In the genomic region with DNA sequence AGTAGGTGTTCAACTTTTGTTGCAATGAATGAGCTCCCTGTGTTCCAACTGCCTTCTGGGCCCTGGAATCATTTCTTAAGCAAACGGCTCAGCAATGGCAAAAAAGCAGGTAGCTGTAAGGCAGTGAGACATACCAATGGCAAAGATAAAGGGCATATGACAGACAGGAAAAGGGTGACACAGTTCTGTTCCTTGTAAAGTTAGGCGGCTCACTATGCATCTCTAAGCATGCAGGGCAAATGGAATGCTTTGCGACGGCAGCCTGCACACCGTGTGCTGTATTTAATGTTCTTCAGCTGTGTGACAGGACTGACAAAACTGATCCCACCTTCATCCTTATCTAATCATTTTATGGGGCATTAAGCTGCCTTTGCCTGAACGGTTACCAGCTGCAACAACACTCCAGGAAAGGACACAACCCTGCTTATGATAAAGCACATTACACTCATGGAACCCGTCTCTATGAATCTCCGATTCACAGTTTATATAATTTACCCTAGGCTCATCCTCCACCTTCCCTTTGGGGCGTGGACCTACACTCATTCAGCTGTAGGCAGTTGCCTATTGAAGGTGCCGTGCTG, we compare ENCODE assay signal across 30 cellular contexts.
DNase-seq lines count a peak whose midpoint lies in the region; ATAC-seq, FAIRE-seq and TF ChIP-seq lines count a peak whose summit lies in the region.
"Had no signal": no experiment of that assay in that cellular context is flagged by ENCODE, and none has a peak within 500 bp of the region (broad histone marks: within the 10 kb centered on the region; RNA-seq: fewer than 3 reads in every experiment).

No MANE protein-coding gene starts in this region.

- no peak overlapping the region for H4K8ac ChIP-seq in mesenchymal stem cell (ENCODE audit: low read length)

- H2BK5ac ChIP-seq in mesenchymal stem cell (ENCODE audit: low read depth, low read length, poor library complexity, severe bottlenecking) = no peak overlapping the region

- no peak overlapping the region for H2BK12ac ChIP-seq in mesenchymal stem cell (ENCODE audit: low read length in 2 of 2)

- peaks cover 41% of the 10 kb centered on the region for H3K4me1 Mint-ChIP-seq in activated naive CD8-positive, alpha-beta T cell treated with anti-CD3 and anti-CD28 coated beads, Interleukin-2, amount 50 U/mL, for 24 hours
- peaks cover 50% of the 10 kb centered on the region for H3K4me1 Mint-ChIP-seq in activated naive CD8-positive, alpha-beta T cell treated with anti-CD3 and anti-CD28 coated beads for 36 hours

- WGBS in mesenchymal stem cell = 78% methylated on average over 10 of the region's 10 CpGs

- no peak overlapping the region for H3K14ac ChIP-seq in mesenchymal stem cell (ENCODE audit: low read length in 2 of 2)

- H3K9me3 Mint-ChIP-seq in activated naive CD8-positive, alpha-beta T cell treated with anti-CD3 and anti-CD28 coated beads, Interleukin-2, amount 50 U/mL, for 24 hours = peaks cover 4% of the 10 kb centered on the region
- H3K9me3 Mint-ChIP-seq in activated naive CD8-positive, alpha-beta T cell treated with anti-CD3 and anti-CD28 coated beads for 36 hours = peaks cover 8% of the 10 kb centered on the region
- H3K9me3 Mint-ChIP-seq: activated T-helper 1 cell treated with anti-CD3 and anti-CD28 coated beads, Interleukin-12 subunit alpha, Interleukin-12 subunit beta, Interleukin-2, Interleukin-4 antibody, amounts not matched to agents 30 ng/mL and 10 ng/mL and 1 ng/mL, durations not matched to agents 14 hours and 24 hours and 36 hours had no signal

- no peaks in the 10 kb centered on the region for H4K20me1 ChIP-seq in keratinocyte (ENCODE audit: control insufficient read depth, extremely low read depth, insufficient read depth, low read length)

- H3K4me3 Mint-ChIP-seq in activated naive CD8-positive, alpha-beta T cell treated with anti-CD3 and anti-CD28 coated beads, Interleukin-2, amount 50 U/mL, for 24 hours = no peak overlapping the region
- H3K4me3 Mint-ChIP-seq in activated naive CD8-positive, alpha-beta T cell treated with anti-CD3 and anti-CD28 coated beads for 36 hours = no peak overlapping the region
- H3K4me3 Mint-ChIP-seq: activated CD8-positive, alpha-beta memory T cell treated with anti-CD3 and anti-CD28 coated beads, Interleukin-2, amount 10 ng/mL, durations not matched to agents 7 days and 5 days; activated T-helper 1 cell treated with anti-CD3 and anti-CD28 coated beads, Interleukin-12 subunit alpha, Interleukin-12 subunit beta, Interleukin-2, Interleukin-4 antibody, amounts not matched to agents 30 ng/mL and 10 ng/mL and 1 ng/mL, durations not matched to agents 14 hours and 24 hours and 36 hours; B cell had no signal

- peak overlapping the region in 2 of 3 experiments; percentile 9 to 26 for H3K4me3 ChIP-seq in keratinocyte (ENCODE audit: control insufficient read depth in 2 of 3, extremely low read depth in 1 of 3, insufficient read depth in 2 of 3, low read depth in 1 of 3, low read length in 3 of 3)
- H3K4me3 ChIP-seq in mesenchymal stem cell (ENCODE audit: insufficient read depth in 1 of 2, low read depth in 1 of 2, low read length in 2 of 2) = no peak overlapping the region
- H3K4me3 ChIP-seq: ascending aorta, GM12878, HAP-1, lower lobe of right lung, stomach, upper lobe of left lung had no signal

- no peaks in the 10 kb centered on the region for H3K27me3 Mint-ChIP-seq in activated naive CD8-positive, alpha-beta T cell treated with anti-CD3 and anti-CD28 coated beads, Interleukin-2, amount 50 U/mL, for 24 hours
- no peaks in the 10 kb centered on the region for H3K27me3 Mint-ChIP-seq in activated naive CD8-positive, alpha-beta T cell treated with anti-CD3 and anti-CD28 coated beads for 36 hours
- H3K27me3 Mint-ChIP-seq: B cell had no signal

- no peak overlapping the region for H2AK5ac ChIP-seq in mesenchymal stem cell (ENCODE audit: low read length, severe bottlenecking)

- no peaks in the 10 kb centered on the region for H3K79me2 ChIP-seq in keratinocyte (ENCODE audit: control insufficient read depth, insufficient read depth, low read length)

- FAIRE-seq in keratinocyte (lab: Jason Lieb, UNC) = peak; percentile 67
- FAIRE-seq: endometrium, kidney had no signal

- H3K27ac ChIP-seq in keratinocyte (ENCODE audit: control insufficient read depth, insufficient read depth, low read length) (peak overlapping the region; percentile 37), mesenchymal stem cell (ENCODE audit: low read length, poor library complexity, severe bottlenecking) (no peak overlapping the region)
- H3K27ac ChIP-seq: ascending aorta, HL-60, lower lobe of right lung, stomach, upper lobe of left lung had no signal

- H3K4me2 ChIP-seq in keratinocyte (ENCODE audit: control insufficient read depth, extremely low read depth, insufficient read depth, low read depth, low read length) (peak overlapping the region; percentile 53), mesenchymal stem cell (ENCODE audit: low read length, poor library complexity, severe bottlenecking) (no peak overlapping the region)

- no peaks in the 10 kb centered on the region for H3K36me3 Mint-ChIP-seq in activated naive CD8-positive, alpha-beta T cell treated with anti-CD3 and anti-CD28 coated beads, Interleukin-2, amount 50 U/mL, for 24 hours (ENCODE audit: low read depth)
- H3K36me3 Mint-ChIP-seq in activated naive CD8-positive, alpha-beta T cell treated with anti-CD3 and anti-CD28 coated beads for 36 hours = peaks cover 8% of the 10 kb centered on the region
- H3K36me3 Mint-ChIP-seq: activated CD8-positive, alpha-beta memory T cell treated with anti-CD3 and anti-CD28 coated beads, Interleukin-2, amount 10 ng/mL, durations not matched to agents 7 days and 5 days had no signal

- no peaks in the 10 kb centered on the region for H3K79me1 ChIP-seq in mesenchymal stem cell (replicated peaks; ENCODE audit: low read length, poor library complexity, severe bottlenecking)

- H3K9me3 ChIP-seq in keratinocyte (ENCODE audit: control insufficient read depth, low read depth, low read length) (no peaks in the 10 kb centered on the region), mesenchymal stem cell (ENCODE audit: control insufficient read depth, low read length) (peaks cover 3% of the 10 kb centered on the region)
- H3K9me3 ChIP-seq: ascending aorta, HAP-1, lower lobe of right lung, stomach, upper lobe of left lung had no signal

- H3K27ac Mint-ChIP-seq in activated naive CD8-positive, alpha-beta T cell treated with anti-CD3 and anti-CD28 coated beads, Interleukin-2, amount 50 U/mL, for 24 hours = no peak overlapping the region
- H3K27ac Mint-ChIP-seq in activated naive CD8-positive, alpha-beta T cell treated with anti-CD3 and anti-CD28 coated beads for 36 hours = no peak overlapping the region
- H3K27ac Mint-ChIP-seq: activated CD8-positive, alpha-beta memory T cell treated with anti-CD3 and anti-CD28 coated beads, Interleukin-2, amount 10 ng/mL, durations not matched to agents 7 days and 5 days; activated naive CD4-positive, alpha-beta T cell treated with anti-CD3 and anti-CD28 coated beads, Interleukin-2, amount 50 U/mL, for 72 hours; activated T-helper 1 cell treated with anti-CD3 and anti-CD28 coated beads, Interleukin-12 subunit alpha, Interleukin-12 subunit beta, Interleukin-2, Interleukin-4 antibody, amounts not matched to agents 30 ng/mL and 10 ng/mL and 1 ng/mL, durations not matched to agents 14 hours and 24 hours and 36 hours; B cell had no signal

- TF ChIP-seq CTCF in keratinocyte (optimal IDR thresholded peaks at IDR 0.05 in 1 of 3, IDR thresholded peaks at IDR 0.05 in 1 of 3, conservative IDR thresholded peaks at IDR 0.05 in 1 of 3; ENCODE audit: extremely low read depth in 1 of 3, insufficient read depth in 2 of 3, low read length in 3 of 3) = no peak

- no peak overlapping the region for H3K23ac ChIP-seq in mesenchymal stem cell (ENCODE audit: low read length in 2 of 2)

- H3K4ac ChIP-seq in mesenchymal stem cell (ENCODE audit: low read depth in 1 of 2, low read length in 2 of 2) = no peak overlapping the region

- DNase-seq in activated naive CD8-positive, alpha-beta T cell treated with anti-CD3 and anti-CD28 coated beads, Interleukin-2, amount 50 U/mL, for 24 hours = no peak
- no peak for DNase-seq in activated naive CD8-positive, alpha-beta T cell treated with anti-CD3 and anti-CD28 coated beads for 36 hours
- DNase-seq in UCSD-AML1 (lab: John Stamatoyannopoulos, UW; ENCODE audit: unreplicated experiment) (peak; percentile 17), keratinocyte (ENCODE audit: low read depth, low spot score) (no peak), RKO (ENCODE audit: low spot score) (no peak), activated gamma-delta T cell (lab: John Stamatoyannopoulos, UW) (no peak), mesenchymal stem cell (no peak)
- DNase-seq: activated CD4-positive, alpha-beta T cell treated with anti-CD3 and anti-CD28 coated beads for 48 hours; activated CD8-positive, alpha-beta memory T cell treated with anti-CD3 and anti-CD28 coated beads, Interleukin-2, amount 10 ng/mL, durations not matched to agents 7 days and 5 days; central memory CD4-positive, alpha-beta T cell; COR-L47; dermis blood vessel endothelial cell; kidney; lower lobe of right lung; NCI-H1092; NCI-H187 treated with DMSO at 0.1 percent for 48 hours; NCI-H526 treated with DMSO at 0.1 percent for 48 hours; RPMI8226; stimulated activated CD8-positive, alpha-beta memory T cell treated with anti-CD3 and anti-CD28 coated beads, Interleukin-4, amount 100 ng/mL, for 48 hours; stomach; upper lobe of left lung had no signal

- no peak overlapping the region for H2BK120ac ChIP-seq in mesenchymal stem cell (ENCODE audit: low read depth, low read length)

- peak overlapping the region; percentile 19 for H3K9ac ChIP-seq in keratinocyte (ENCODE audit: control insufficient read depth, extremely low read depth, insufficient read depth, low read length)
- H3K9ac ChIP-seq in mesenchymal stem cell (ENCODE audit: low read length) = no peak overlapping the region

- no peaks in the 10 kb centered on the region for H3K9me1 ChIP-seq in keratinocyte (ENCODE audit: control insufficient read depth, extremely low read depth, insufficient read depth, low read length)

- H3K4me1 ChIP-seq in keratinocyte (ENCODE audit: control insufficient read depth, extremely low read depth, insufficient read depth, low read length) (peaks cover 37% of the 10 kb centered on the region), mesenchymal stem cell (ENCODE audit: control insufficient read depth, insufficient read depth, low read depth, low read length) (no peaks in the 10 kb centered on the region)
- H3K4me1 ChIP-seq: HAP-1 had no signal

- dilution Hi-C loops in keratinocyte (cut with MboI; ENCODE audit: extremely low pct_ligation_motif_present, low sequenced_read_pairs) = no loop called here

- no peak overlapping the region for H3K18ac ChIP-seq in mesenchymal stem cell (ENCODE audit: low read depth in 1 of 2, low read length in 2 of 2)

- no peak overlapping the region for H4K91ac ChIP-seq in mesenchymal stem cell (ENCODE audit: low read length)

- no peak overlapping the region for H2BK15ac ChIP-seq in mesenchymal stem cell (ENCODE audit: low read depth, poor library complexity, severe bottlenecking)

- ATAC-seq in activated naive CD8-positive, alpha-beta T cell treated with anti-CD3 and anti-CD28 coated beads, Interleukin-2, amount 50 U/mL, for 24 hours = peak; percentile 44
- no peak for ATAC-seq in GM21737 (IDR thresholded peaks at IDR 0.05; ENCODE audit: unreplicated experiment)
- ATAC-seq: activated CD8-positive, alpha-beta memory T cell treated with anti-CD3 and anti-CD28 coated beads, Interleukin-2, amount 10 ng/mL, durations not matched to agents 7 days and 5 days; GM12878; lower lobe of right lung had no signal

- no peaks in the 10 kb centered on the region for H3K36me3 ChIP-seq in keratinocyte (ENCODE audit: control insufficient read depth in 2 of 2, extremely low read depth in 1 of 2, insufficient read depth in 2 of 2, low read length in 2 of 2)
- no peaks in the 10 kb centered on the region for H3K36me3 ChIP-seq in mesenchymal stem cell (ENCODE audit: control insufficient read depth in 1 of 2, insufficient read depth in 2 of 2, low read depth in 1 of 2, low read length in 2 of 2)
- H3K36me3 ChIP-seq: ascending aorta, HAP-1, lower lobe of right lung, stomach, upper lobe of left lung had no signal

- H2AFZ ChIP-seq in keratinocyte (ENCODE audit: control insufficient read depth, low read length) = peak overlapping the region; percentile 69
- no peak overlapping the region for H2AFZ ChIP-seq in mesenchymal stem cell (ENCODE audit: low read depth, low read length)

- no peaks in the 10 kb centered on the region for H3K27me3 ChIP-seq in keratinocyte (ENCODE audit: control insufficient read depth, extremely low read depth, insufficient read depth, low read length)
- peaks cover 3 to 19% of the 10 kb centered on the region in 2 experiments for H3K27me3 ChIP-seq in mesenchymal stem cell (ENCODE audit: control insufficient read depth in 1 of 2, insufficient read depth in 1 of 2, low read length in 2 of 2)
- H3K27me3 ChIP-seq: ascending aorta, stomach, upper lobe of left lung had no signal

Comparison
In these comparisons a context has a peak if more than half of its experiments do, and no peak if none do; other contexts are left out.
1. H3K4me3 ChIP-seq: peak in keratinocyte (2 of 3); none in mesenchymal stem cell (0 of 2).